ENCODE assay signal across 15 cellular contexts in the genomic region with DNA sequence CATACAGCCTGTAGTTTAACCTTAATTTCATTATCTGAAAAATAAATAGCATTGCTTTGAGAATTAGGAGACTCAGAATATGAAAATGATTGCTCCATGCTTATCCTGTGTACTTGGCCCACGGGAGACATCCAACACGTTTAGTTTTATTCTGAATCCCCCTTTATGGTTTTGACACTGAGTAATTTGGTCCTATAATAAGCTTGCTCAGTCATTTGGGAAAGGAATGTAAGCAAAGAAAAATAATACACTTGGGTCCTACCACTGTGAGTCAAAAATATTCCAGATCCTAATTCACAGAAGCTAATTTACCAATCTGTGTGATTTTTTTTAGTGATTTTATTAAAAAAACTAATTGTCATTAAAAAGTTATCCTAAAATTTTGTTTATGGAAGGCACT.
"Had no signal": no experiment of that assay in that cellular context is flagged by ENCODE, and none has a peak within 500 bp of the region (broad histone marks: within the 10 kb centered on the region; RNA-seq: fewer than 3 reads in every experiment).

No MANE protein-coding gene starts in this region.

- H3K4me1 Mint-ChIP-seq: naive thymus-derived CD4-positive, alpha-beta T cell had no signal

- H3K27ac Mint-ChIP-seq: naive thymus-derived CD4-positive, alpha-beta T cell; type B pancreatic cell had no signal

- H3K27me3 Mint-ChIP-seq: naive thymus-derived CD4-positive, alpha-beta T cell; type B pancreatic cell had no signal

- ATAC-seq: foreskin keratinocyte; left colon; left ventricle myocardium superior; naive thymus-derived CD4-positive, alpha-beta T cell had no signal

- H3K36me3 Mint-ChIP-seq: naive thymus-derived CD4-positive, alpha-beta T cell had no signal

- H3K9me3 Mint-ChIP-seq: naive thymus-derived CD4-positive, alpha-beta T cell had no signal

- H3K4me3 Mint-ChIP-seq: naive thymus-derived CD4-positive, alpha-beta T cell; type B pancreatic cell had no signal

- DNase-seq: effector memory CD4-positive, alpha-beta T cell; esophagus squamous epithelium; foreskin keratinocyte; head of caudate nucleus; kidney; left colon; left ventricle myocardium superior; mesendoderm; naive thymus-derived CD4-positive, alpha-beta T cell; ovary; sigmoid colon; small intestine; stimulated activated CD4-positive, alpha-beta T cell treated with anti-CD3 and anti-CD28 coated beads, Interleukin-12 subunit alpha, Interleukin-12 subunit beta, amount 100 ng/mL, for 4 hours; stimulated activated naive CD4-positive, alpha-beta T cell had no signal
